Comparison of ENCODE assay signal across 9 cellular contexts in genomic region chr12:120007272-120007671, GRCh38. TPM values are rescaled to one million over a fixed set of nuclear protein-coding genes. Genes with fewer than 3 reads are reported as not detected.
A peak's percentile ranks its signal among the peaks of the same experiment; 100 is the strongest.
DNase-seq lines count a peak whose midpoint lies in the region; ATAC-seq lines count a peak whose summit lies in the region.
"Had no signal": no experiment of that assay in that cellular context is flagged by ENCODE, and none has a peak within 500 bp of the region (broad histone marks: within the 10 kb centered on the region; RNA-seq: fewer than 3 reads in every experiment).

No MANE protein-coding gene starts in this region.

- H3K27ac Mint-ChIP-seq in CD8-positive, alpha-beta memory T cell: peak overlapping the region; percentile 89 to 100 (median 96)
- H3K27ac Mint-ChIP-seq: dendritic cell treated with granulocyte-macrophage colony-stimulating factor and Interleukin-4, amounts not matched to agents 40 ng/mL and 50 ng/mL, for 4 days had no signal

- POLR2A ChIA-PET in CD8-positive, alpha-beta memory T cell (lab: Charles Lee): interaction anchor here (0.7 to 2.6 kb wide), 4 partner anchors 14 to 80 kb away, joined by 6 to 30 read pairs (median 9); partner anchors contain the start of gene BICDL1

- no peak overlapping the region for H3K4me3 ChIP-seq in CD8-positive, alpha-beta memory T cell (ENCODE audit: low read length)

- peak overlapping the region; percentile 48 for H3K27ac ChIP-seq in CD8-positive, alpha-beta memory T cell (ENCODE audit: low read depth, low read length)

- no peaks in the 10 kb centered on the region for H3K9me3 Mint-ChIP-seq in CD8-positive, alpha-beta memory T cell
- H3K9me3 Mint-ChIP-seq: dendritic cell treated with granulocyte-macrophage colony-stimulating factor and Interleukin-4, amounts not matched to agents 40 ng/mL and 50 ng/mL, for 4 days had no signal

- ATAC-seq in activated CD4-positive, CD25-positive, alpha-beta regulatory T cell treated with anti-CD3 and anti-CD28 coated beads, Interleukin-2, amount 50 U/mL, for 24 hours: peak; percentile 12 to 23
- ATAC-seq in GM18907 (IDR thresholded peaks at IDR 0.05; ENCODE audit: unreplicated experiment): no peak

- peak overlapping the region; percentile 4 to 66 (median 56) for H3K4me3 Mint-ChIP-seq in CD8-positive, alpha-beta memory T cell
- H3K4me3 Mint-ChIP-seq: dendritic cell treated with granulocyte-macrophage colony-stimulating factor and Interleukin-4, amounts not matched to agents 40 ng/mL and 50 ng/mL, for 4 days had no signal

- H3K36me3 Mint-ChIP-seq in CD8-positive, alpha-beta memory T cell: peaks cover 3 to 71% (median 17%) of the 10 kb centered on the region in 3 donors

- peak; percentile 54 to 87 (median 79) for DNase-seq in CD8-positive, alpha-beta memory T cell
- peak; percentile 74 for DNase-seq in activated naive CD4-positive, alpha-beta T cell treated with anti-CD3 and anti-CD28 coated beads, Interleukin-2, amount 50 U/mL, for 16 hours
- peak; percentile 80 for DNase-seq in stimulated activated CD4-positive, alpha-beta T cell treated with anti-CD3 and anti-CD28 coated beads, Interleukin-15, amount 100 ng/mL, for 24 hours
- no peak for DNase-seq in NCI-H345 (lab: John Stamatoyannopoulos, UW)
- no peak for DNase-seq in putamen (ENCODE audit: low spot score)
- DNase-seq in NCI-H510A (lab: John Stamatoyannopoulos, UW): no peak

- H3K27me3 ChIP-seq in CD8-positive, alpha-beta memory T cell (ENCODE audit: insufficient read depth, low read length, poor library complexity, severe bottlenecking): no peaks in the 10 kb centered on the region

- peaks cover 58 to 87% (median 84%) of the 10 kb centered on the region in 3 donors for H3K4me1 Mint-ChIP-seq in CD8-positive, alpha-beta memory T cell

- H3K36me3 ChIP-seq in CD8-positive, alpha-beta memory T cell (ENCODE audit: insufficient read depth, low read length): peaks cover 3% of the 10 kb centered on the region

- no peaks in the 10 kb centered on the region for H3K27me3 Mint-ChIP-seq in CD8-positive, alpha-beta memory T cell

- H3K9me3 ChIP-seq in CD8-positive, alpha-beta memory T cell (ENCODE audit: low read length): no peaks in the 10 kb centered on the region

- CTCF ChIA-PET in CD8-positive, alpha-beta memory T cell (lab: Charles Lee): interaction anchor here (0.8 to 2.6 kb wide), 10 partner anchors 9 to 80 kb away, joined by 3 to 14 read pairs (median 4); partner anchors contain the start of gene BICDL1

- H3K4me1 ChIP-seq in CD8-positive, alpha-beta memory T cell (ENCODE audit: insufficient read depth, low read length): peaks cover 59% of the 10 kb centered on the region

RNA-seq across cellular contexts. Expression of gene BICDL1, which starts 18.2 kb away (rescaled TPM):
- 100 to 1,000 TPM; 106 to 109 TPM for total RNA-seq in CD8-positive, alpha-beta memory T cell
- polyA plus RNA-seq in CD8-positive, alpha-beta memory T cell: 7.4 TPM

Comparison
In these comparisons a context has a peak if more than half of its experiments do, and no peak if none do; other contexts are left out.
1. DNase-seq: peak in CD8-positive, alpha-beta memory T cell (5 of 5), activated naive CD4-positive, alpha-beta T cell treated with anti-CD3 and anti-CD28 coated beads, Interleukin-2, amount 50 U/mL, for 16 hours (single experiment) and stimulated activated CD4-positive, alpha-beta T cell treated with anti-CD3 and anti-CD28 coated beads, Interleukin-15, amount 100 ng/mL, for 24 hours (single experiment); none in NCI-H345 (single experiment), putamen (single experiment) and NCI-H510A (single experiment).